18 cellular contexts compared by ENCODE assay signal in the genomic region with DNA sequence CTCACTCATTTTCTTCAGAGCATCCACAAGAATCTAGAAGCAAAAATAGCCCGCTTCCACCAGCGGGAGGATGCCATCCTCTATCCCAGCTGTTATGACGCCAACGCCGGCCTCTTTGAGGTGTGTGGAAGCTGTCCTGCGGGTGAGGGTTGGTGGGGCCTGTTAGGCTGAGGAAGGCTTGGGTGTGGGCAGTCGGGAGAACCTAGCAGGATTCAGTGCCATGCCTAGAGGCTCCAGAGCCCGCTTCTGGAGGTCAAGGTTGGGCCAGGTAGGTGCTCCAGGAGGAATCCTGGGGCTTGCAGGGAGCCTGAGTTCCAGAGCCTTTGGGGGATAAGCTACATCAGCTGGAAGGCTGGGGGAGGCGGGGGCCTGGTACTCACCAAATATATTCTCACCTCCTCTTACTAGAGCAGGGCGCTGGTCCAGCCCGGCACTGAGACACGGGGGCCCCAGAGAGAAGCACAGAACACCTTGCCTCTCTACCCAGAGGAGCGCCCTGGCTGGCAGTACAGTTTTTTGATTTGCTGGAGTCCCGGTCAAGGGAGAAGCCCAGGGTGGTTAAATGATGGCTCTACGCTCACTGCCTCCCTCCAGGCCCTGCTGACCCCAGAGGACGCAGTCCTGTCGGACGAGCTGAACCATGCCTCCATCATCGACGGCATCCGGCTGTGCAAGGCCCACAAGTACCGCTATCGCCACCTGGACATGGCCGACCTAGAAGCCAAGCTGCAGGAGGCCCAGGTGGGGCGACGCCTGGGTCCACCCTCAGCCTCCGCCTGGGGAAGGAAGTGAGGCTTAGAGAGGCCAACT. TPM values are rescaled to one million over a fixed set of nuclear protein-coding genes. Genes with fewer than 3 reads are reported as not detected.
DNase-seq lines count a peak whose midpoint lies in the region; TF ChIP-seq lines count a peak whose summit lies in the region.
"Had no signal": no experiment of that assay in that cellular context is flagged by ENCODE, and none has a peak within 500 bp of the region (broad histone marks: within the 10 kb centered on the region; RNA-seq: fewer than 3 reads in every experiment).

No MANE protein-coding gene starts in this region.

- H2AK5ac ChIP-seq in neuronal stem cell (ENCODE audit: low read depth, low read length), result no peak overlapping the region

- peaks cover 5% of the 10 kb centered on the region for H3K4me1 Mint-ChIP-seq in activated CD4-positive, alpha-beta T cell treated with anti-CD3 and anti-CD28 coated beads, Interleukin-2, amount 10 ng/mL, durations not matched to agents 24 days and 14 days

- H3K27ac Mint-ChIP-seq in activated CD4-positive, alpha-beta T cell treated with anti-CD3 and anti-CD28 coated beads, Interleukin-2, amount 10 ng/mL, durations not matched to agents 24 days and 14 days, result no peak overlapping the region
- H3K27ac Mint-ChIP-seq: CD8-positive, alpha-beta T cell; HFFc6 had no signal

- H3K23ac ChIP-seq in neuronal stem cell (ENCODE audit: low read depth, low read length, poor library complexity), result no peak overlapping the region

- no peaks in the 10 kb centered on the region for H3K9me3 ChIP-seq in neuronal stem cell (replicated peaks in 1 of 2; ENCODE audit: control insufficient read depth in 2 of 2, insufficient read depth in 1 of 2, low read depth in 1 of 2, low read length in 2 of 2)
- H3K9me3 ChIP-seq: HAP-1 had no signal

- DNase-seq in activated CD4-positive, alpha-beta T cell treated with anti-CD3 and anti-CD28 coated beads, Interleukin-2, amount 10 ng/mL, durations not matched to agents 24 days and 14 days, result peak; percentile 52
- DNase-seq in activated CD4-positive, alpha-beta T cell treated with anti-CD3 and anti-CD28 coated beads for 48 hours, result no peak
- DNase-seq in RWPE1 (ENCODE audit: low spot score) (no peak), neuronal stem cell (ENCODE audit: low spot score) (no peak), RPMI8226 (no peak), SIG-M5 treated with dmso at 0.1 percent for 504 hours (lab: John Stamatoyannopoulos, UW; ENCODE audit: unreplicated experiment) (no peak)
- DNase-seq: CD8-positive, alpha-beta T cell; COR-L47; DMS53; GF-D8; GOT3; HFFc6 had no signal

- no peaks in the 10 kb centered on the region for H3K9me3 Mint-ChIP-seq in activated CD4-positive, alpha-beta T cell treated with anti-CD3 and anti-CD28 coated beads, Interleukin-2, amount 10 ng/mL, durations not matched to agents 24 days and 14 days
- H3K9me3 Mint-ChIP-seq: CD8-positive, alpha-beta T cell; HFFc6 had no signal

- no peaks in the 10 kb centered on the region for H3K27me3 Mint-ChIP-seq in activated CD4-positive, alpha-beta T cell treated with anti-CD3 and anti-CD28 coated beads, Interleukin-2, amount 10 ng/mL, durations not matched to agents 24 days and 14 days

- H3K27ac ChIP-seq in RWPE1 (peak overlapping the region; percentile 23; the same call in 1 of the 2 replicates), neuronal stem cell (replicated peaks; ENCODE audit: low read length) (no peak overlapping the region)
- H3K27ac ChIP-seq: 22Rv1, HL-60 had no signal

- no peak overlapping the region for H3K14ac ChIP-seq in neuronal stem cell (ENCODE audit: low read length)

- no peak overlapping the region for H3K4me3 Mint-ChIP-seq in activated CD4-positive, alpha-beta T cell treated with anti-CD3 and anti-CD28 coated beads, Interleukin-2, amount 10 ng/mL, durations not matched to agents 24 days and 14 days
- H3K4me3 Mint-ChIP-seq: CD14-positive monocyte; CD8-positive, alpha-beta T cell; HFFc6 had no signal

- H3K4ac ChIP-seq in neuronal stem cell (ENCODE audit: low read length), result no peak overlapping the region

- peak overlapping the region; percentile 58 for H2BK15ac ChIP-seq in neuronal stem cell (ENCODE audit: low read length)

- peaks cover 19 to 46% of the 10 kb centered on the region in 2 donors for H3K36me3 ChIP-seq in neuronal stem cell (replicated peaks in 1 of 2; ENCODE audit: control insufficient read depth in 2 of 2, insufficient read depth in 2 of 2, low read length in 2 of 2)

- no peak overlapping the region for H3K4me2 ChIP-seq in neuronal stem cell (ENCODE audit: insufficient read depth, low read length, poor library complexity, severe bottlenecking)

- intact Hi-C loops in activated CD4-positive, alpha-beta T cell treated with anti-CD3 and anti-CD28 coated beads, Interleukin-2, amount 10 ng/mL, durations not matched to agents 24 days and 14 days (cut with micrococcal nuclease), result no loop called here

- H2BK5ac ChIP-seq in neuronal stem cell (ENCODE audit: low read length), result no peak overlapping the region

- H4K8ac ChIP-seq in neuronal stem cell (ENCODE audit: low read depth, low read length), result no peak overlapping the region

- peaks cover 5% of the 10 kb centered on the region for H3K36me3 Mint-ChIP-seq in activated CD4-positive, alpha-beta T cell treated with anti-CD3 and anti-CD28 coated beads, Interleukin-2, amount 10 ng/mL, durations not matched to agents 24 days and 14 days (ENCODE audit: low read depth)
- H3K36me3 Mint-ChIP-seq: CD14-positive monocyte; CD8-positive, alpha-beta T cell had no signal

- peak overlapping the region; percentile 17 for H3K18ac ChIP-seq in neuronal stem cell (ENCODE audit: low read length)

- H2AFZ ChIP-seq in neuronal stem cell (ENCODE audit: low read length), result no peak overlapping the region

- H3K4me1 ChIP-seq in neuronal stem cell (ENCODE audit: control insufficient read depth in 2 of 2, insufficient read depth in 1 of 2, low read depth in 1 of 2, low read length in 2 of 2), result peaks cover under 1 to 6% of the 10 kb centered on the region in 2 donors

- POLR2A ChIA-PET in RWPE1 (lab: Yijun Ruan, JAX; ENCODE audit: low non-redundant PET), result interaction anchor here (0.7 kb wide), 1 partner anchor 162 kb away, joined by 3 read pairs; no protein-coding TSS in a partner anchor

- H2BK12ac ChIP-seq in neuronal stem cell (ENCODE audit: low read length), result no peak overlapping the region

- no peak overlapping the region for H3K9ac ChIP-seq in neuronal stem cell (ENCODE audit: low read depth, low read length, poor library complexity)

- no CpG with 5 or more reads among the region's 27 CpGs for WGBS in neuronal stem cell (ENCODE audit: extremely low coverage in 2 of 2, insufficient read length in 2 of 2, insufficient replicate concordance in 1 of 2), 2 donors

- TF ChIP-seq CTCF in RWPE1 (conservative IDR thresholded peaks at IDR 0.05; ENCODE audit: low read depth), result no peak

- H3K27me3 ChIP-seq in neuronal stem cell (ENCODE audit: control insufficient read depth in 3 of 3, insufficient read depth in 3 of 3, low read depth in 1 of 3, low read length in 3 of 3), result peaks cover 0 to 4% (median 0%) of the 10 kb centered on the region in 3 experiments

- no peak overlapping the region for H4K91ac ChIP-seq in neuronal stem cell (ENCODE audit: low read depth, low read length, poor library complexity)

- no peak overlapping the region for H3K4me3 ChIP-seq in neuronal stem cell (ENCODE audit: low read length in 2 of 2)
- H3K4me3 ChIP-seq: HAP-1 had no signal

- CTCF ChIA-PET in RWPE1 (lab: Yijun Ruan, JAX), result no interaction called here

- no peaks in the 10 kb centered on the region for H3K79me1 ChIP-seq in neuronal stem cell (ENCODE audit: low read depth, low read length)

- H2BK120ac ChIP-seq in neuronal stem cell (ENCODE audit: low read depth, low read length), result no peak overlapping the region

RNA-seq across cellular contexts. Expression of a gene that starts 5.3 kb away (rescaled TPM):
- 27.7 and 28.9 TPM in 2 replicates for total RNA-seq in activated CD4-positive, alpha-beta T cell treated with anti-CD3 and anti-CD28 coated beads, Interleukin-2, amount 10 ng/mL, durations not matched to agents 24 days and 14 days
- polyA plus RNA-seq in neuronal stem cell (2013, experiment 1 of 2), result 22.8 TPM
- polyA plus RNA-seq in neuronal stem cell (2013, experiment 2 of 2), result 22.6 TPM

RNA-seq across cellular contexts. Expression of a gene that starts 10.1 kb away (rescaled TPM):
- not detected in 2 replicates for total RNA-seq in activated CD4-positive, alpha-beta T cell treated with anti-CD3 and anti-CD28 coated beads, Interleukin-2, amount 10 ng/mL, durations not matched to agents 24 days and 14 days
- polyA plus RNA-seq in neuronal stem cell (2013, experiment 1 of 2), result 0.13 TPM
- 0.06 TPM for polyA plus RNA-seq in neuronal stem cell (2013, experiment 2 of 2)
- total RNA-seq: A673; CD8-positive, alpha-beta T cell; HFFc6 had no signal
- polyA plus RNA-seq: BJ, CD14-positive monocyte had no signal

RNA-seq across cellular contexts. Expression of a gene that starts 31.1 kb away (rescaled TPM):
- 27.2 and 29.9 TPM in 2 replicates for total RNA-seq in activated CD4-positive, alpha-beta T cell treated with anti-CD3 and anti-CD28 coated beads, Interleukin-2, amount 10 ng/mL, durations not matched to agents 24 days and 14 days
- polyA plus RNA-seq in neuronal stem cell (2013, experiment 1 of 2), result 14.6 TPM
- polyA plus RNA-seq in neuronal stem cell (2013, experiment 2 of 2), result 14.0 TPM

RNA-seq across cellular contexts. Expression of a gene that starts 36.1 kb away (rescaled TPM):
- 460 and 480 TPM in 2 replicates for total RNA-seq in activated CD4-positive, alpha-beta T cell treated with anti-CD3 and anti-CD28 coated beads, Interleukin-2, amount 10 ng/mL, durations not matched to agents 24 days and 14 days
- 1,054 TPM for polyA plus RNA-seq in neuronal stem cell (2013, experiment 1 of 2)
- 1,005 TPM for polyA plus RNA-seq in neuronal stem cell (2013, experiment 2 of 2)
